In the genomic region with DNA sequence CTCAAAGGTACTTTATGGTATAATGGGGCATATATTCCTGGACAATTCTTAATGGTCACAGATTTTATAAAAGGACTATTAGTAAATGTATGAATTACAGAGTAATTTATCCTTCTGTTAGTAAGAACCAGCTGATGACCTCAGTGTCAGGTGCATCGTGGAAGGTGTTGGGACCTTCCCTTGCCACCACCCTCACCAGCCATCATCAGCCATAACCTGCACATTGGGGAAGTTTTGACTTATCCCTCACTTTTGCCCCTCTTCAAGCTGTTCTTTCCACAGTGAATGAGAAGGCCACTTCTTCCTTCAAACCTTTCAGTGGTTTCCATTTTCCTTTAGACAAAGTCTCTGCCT, we compare ENCODE assay signal across 12 cellular contexts. TPM values are rescaled to one million over a fixed set of nuclear protein-coding genes. Genes with fewer than 3 reads are reported as not detected.
A peak's percentile ranks its signal among the peaks of the same experiment; 100 is the strongest.
DNase-seq lines count a peak whose midpoint lies in the region; ATAC-seq and TF ChIP-seq lines count a peak whose summit lies in the region.
"Had no signal": no experiment of that assay in that cellular context is flagged by ENCODE, and none has a peak within 500 bp of the region (broad histone marks: within the 10 kb centered on the region; RNA-seq: fewer than 3 reads in every experiment).

No MANE protein-coding gene starts in this region.

- intact Hi-C loops in activated T-helper 2 cell treated with anti-CD3 and anti-CD28 coated beads, Interferon-gamma antibody, Interleukin-2, Interleukin-4, amounts not matched to agents 10 μg/mL and 5 μg/mL and 100 μg/mL, durations not matched to agents 14 hours and 24 hours and 36 hours (cut with micrococcal nuclease) = loop anchor here (1.0 to 5.0 kb wide), 7 partner anchors 26 to 251 kb away; no protein-coding TSS in a partner anchor

- TF ChIP-seq CTCF in osteocyte (IDR thresholded peaks at IDR 0.05) = no peak

- no peaks in the 10 kb centered on the region for H3K27me3 Mint-ChIP-seq in activated CD8-positive, alpha-beta memory T cell treated with anti-CD3 and anti-CD28 coated beads, Interleukin-2, amount 10 ng/mL, durations not matched to agents 7 days and 5 days
- no peaks in the 10 kb centered on the region for H3K27me3 Mint-ChIP-seq in activated T-helper 2 cell treated with anti-CD3 and anti-CD28 coated beads, Interferon-gamma antibody, Interleukin-2, Interleukin-4, amounts not matched to agents 10 μg/mL and 5 μg/mL and 100 μg/mL, durations not matched to agents 14 hours and 24 hours and 36 hours (ENCODE audit: low read depth)
- peaks cover 20% of the 10 kb centered on the region for H3K27me3 Mint-ChIP-seq in osteocyte (ENCODE audit: unreplicated experiment)

- no peak for ATAC-seq in activated CD8-positive, alpha-beta memory T cell treated with anti-CD3 and anti-CD28 coated beads, Interleukin-2, amount 10 ng/mL, durations not matched to agents 7 days and 5 days
- ATAC-seq in GM21825 (IDR thresholded peaks at IDR 0.05; ENCODE audit: unreplicated experiment) = peak; percentile 19
- ATAC-seq in stimulated activated effector memory CD8-positive, alpha-beta T cell treated with anti-CD3 and anti-CD28 coated beads, Interleukin-12 subunit alpha, Interleukin-12 subunit beta, amount 100 ng/mL, for 72 hours = peak; percentile 65

- DNase-seq in activated CD8-positive, alpha-beta memory T cell treated with anti-CD3 and anti-CD28 coated beads, Interleukin-2, amount 10 ng/mL, durations not matched to agents 7 days and 5 days = no peak
- DNase-seq in activated CD8-positive, alpha-beta memory T cell treated with anti-CD3 and anti-CD28 coated beads, Interleukin-2, amount 50 U/mL, for 4 hours = no peak
- no peak for DNase-seq in activated T-helper 2 cell treated with anti-CD3 and anti-CD28 coated beads, Interferon-gamma antibody, Interleukin-2, Interleukin-4, amounts not matched to agents 10 μg/mL and 5 μg/mL and 100 μg/mL, durations not matched to agents 14 hours and 24 hours and 36 hours (ENCODE audit: low spot score)
- no peak for DNase-seq in stimulated activated effector memory CD8-positive, alpha-beta T cell treated with anti-CD3 and anti-CD28 coated beads, Interleukin-12 subunit alpha, Interleukin-12 subunit beta, amount 100 ng/mL, for 72 hours (ENCODE audit: low spot score in 2 of 2)
- DNase-seq in NCI-H2171 (lab: John Stamatoyannopoulos, UW) (no peak), osteocyte (ENCODE audit: extremely low spot score, unreplicated experiment) (no peak), iPS-NIHi7 (ENCODE audit: extremely low spot score) (no peak)
- DNase-seq: activated gamma-delta T cell, foreskin fibroblast, NCI-H1105, NCI-H345 had no signal

- H3K27ac Mint-ChIP-seq in activated CD8-positive, alpha-beta memory T cell treated with anti-CD3 and anti-CD28 coated beads, Interleukin-2, amount 10 ng/mL, durations not matched to agents 7 days and 5 days = peak overlapping the region; percentile 82
- H3K27ac Mint-ChIP-seq in activated T-helper 2 cell treated with anti-CD3 and anti-CD28 coated beads, Interferon-gamma antibody, Interleukin-2, Interleukin-4, amounts not matched to agents 10 μg/mL and 5 μg/mL and 100 μg/mL, durations not matched to agents 14 hours and 24 hours and 36 hours = peak overlapping the region; percentile 94
- H3K27ac Mint-ChIP-seq in stimulated activated effector memory CD8-positive, alpha-beta T cell treated with anti-CD3 and anti-CD28 coated beads, Interleukin-12 subunit alpha, Interleukin-12 subunit beta, amount 100 ng/mL, for 72 hours = peak overlapping the region; percentile 94
- no peak overlapping the region for H3K27ac Mint-ChIP-seq in osteocyte (ENCODE audit: unreplicated experiment)

- CTCF ChIA-PET in activated CD8-positive, alpha-beta memory T cell treated with anti-CD3 and anti-CD28 coated beads, Interleukin-2, amount 10 ng/mL, durations not matched to agents 7 days and 5 days (lab: Charles Lee) = interaction anchor here (1.1 to 2.7 kb wide), 5 partner anchors 20 to 206 kb away, joined by 3 to 11 read pairs (median 4); no protein-coding TSS in a partner anchor

- peaks cover 81% of the 10 kb centered on the region for H3K36me3 Mint-ChIP-seq in activated CD8-positive, alpha-beta memory T cell treated with anti-CD3 and anti-CD28 coated beads, Interleukin-2, amount 10 ng/mL, durations not matched to agents 7 days and 5 days
- H3K36me3 Mint-ChIP-seq in activated T-helper 2 cell treated with anti-CD3 and anti-CD28 coated beads, Interferon-gamma antibody, Interleukin-2, Interleukin-4, amounts not matched to agents 10 μg/mL and 5 μg/mL and 100 μg/mL, durations not matched to agents 14 hours and 24 hours and 36 hours (ENCODE audit: low read depth) = peaks cover 90% of the 10 kb centered on the region
- H3K36me3 Mint-ChIP-seq in stimulated activated effector memory CD8-positive, alpha-beta T cell treated with anti-CD3 and anti-CD28 coated beads, Interleukin-12 subunit alpha, Interleukin-12 subunit beta, amount 100 ng/mL, for 72 hours = peaks cover 100% of the 10 kb centered on the region
- no peaks in the 10 kb centered on the region for H3K36me3 Mint-ChIP-seq in osteocyte (ENCODE audit: unreplicated experiment)

- no peak overlapping the region for H3K4me3 Mint-ChIP-seq in activated CD8-positive, alpha-beta memory T cell treated with anti-CD3 and anti-CD28 coated beads, Interleukin-2, amount 10 ng/mL, durations not matched to agents 7 days and 5 days
- peak overlapping the region; percentile 48 for H3K4me3 Mint-ChIP-seq in activated T-helper 2 cell treated with anti-CD3 and anti-CD28 coated beads, Interferon-gamma antibody, Interleukin-2, Interleukin-4, amounts not matched to agents 10 μg/mL and 5 μg/mL and 100 μg/mL, durations not matched to agents 14 hours and 24 hours and 36 hours (ENCODE audit: low read depth)
- H3K4me3 Mint-ChIP-seq in stimulated activated effector memory CD8-positive, alpha-beta T cell treated with anti-CD3 and anti-CD28 coated beads, Interleukin-12 subunit alpha, Interleukin-12 subunit beta, amount 100 ng/mL, for 72 hours = peak overlapping the region; percentile 66
- H3K4me3 Mint-ChIP-seq in osteocyte (ENCODE audit: unreplicated experiment) = no peak overlapping the region

- H3K4me1 Mint-ChIP-seq in activated CD8-positive, alpha-beta memory T cell treated with anti-CD3 and anti-CD28 coated beads, Interleukin-2, amount 10 ng/mL, durations not matched to agents 7 days and 5 days = peaks cover 72% of the 10 kb centered on the region
- peaks cover 57% of the 10 kb centered on the region for H3K4me1 Mint-ChIP-seq in activated T-helper 2 cell treated with anti-CD3 and anti-CD28 coated beads, Interferon-gamma antibody, Interleukin-2, Interleukin-4, amounts not matched to agents 10 μg/mL and 5 μg/mL and 100 μg/mL, durations not matched to agents 14 hours and 24 hours and 36 hours (ENCODE audit: low read depth)
- H3K4me1 Mint-ChIP-seq in stimulated activated effector memory CD8-positive, alpha-beta T cell treated with anti-CD3 and anti-CD28 coated beads, Interleukin-12 subunit alpha, Interleukin-12 subunit beta, amount 100 ng/mL, for 72 hours = peaks cover 68% of the 10 kb centered on the region
- H3K4me1 Mint-ChIP-seq in osteocyte (ENCODE audit: unreplicated experiment) = no peaks in the 10 kb centered on the region

- no peaks in the 10 kb centered on the region for H3K9me3 Mint-ChIP-seq in activated CD8-positive, alpha-beta memory T cell treated with anti-CD3 and anti-CD28 coated beads, Interleukin-2, amount 10 ng/mL, durations not matched to agents 7 days and 5 days (ENCODE audit: low read depth)
- no peaks in the 10 kb centered on the region for H3K9me3 Mint-ChIP-seq in activated T-helper 2 cell treated with anti-CD3 and anti-CD28 coated beads, Interferon-gamma antibody, Interleukin-2, Interleukin-4, amounts not matched to agents 10 μg/mL and 5 μg/mL and 100 μg/mL, durations not matched to agents 14 hours and 24 hours and 36 hours
- no peaks in the 10 kb centered on the region for H3K9me3 Mint-ChIP-seq in stimulated activated effector memory CD8-positive, alpha-beta T cell treated with anti-CD3 and anti-CD28 coated beads, Interleukin-12 subunit alpha, Interleukin-12 subunit beta, amount 100 ng/mL, for 72 hours
- no peaks in the 10 kb centered on the region for H3K9me3 Mint-ChIP-seq in osteocyte (ENCODE audit: unreplicated experiment)

RNA-seq across cellular contexts. Expression of gene FIGNL1, which starts 52.2 kb away (rescaled TPM):
- total RNA-seq in activated CD8-positive, alpha-beta memory T cell treated with anti-CD3 and anti-CD28 coated beads, Interleukin-2, amount 10 ng/mL, durations not matched to agents 7 days and 5 days = 10 to 100 TPM; 40.6 to 48.7 TPM
- 40.0 and 42.5 TPM in 2 replicates for total RNA-seq in activated T-helper 2 cell treated with anti-CD3 and anti-CD28 coated beads, Interferon-gamma antibody, Interleukin-2, Interleukin-4, amounts not matched to agents 10 μg/mL and 5 μg/mL and 100 μg/mL, durations not matched to agents 14 hours and 24 hours and 36 hours
- 7.6 TPM in 2 replicates for total RNA-seq in osteocyte

Comparison
In these comparisons a context has a peak if more than half of its experiments do, and no peak if none do; other contexts are left out.
1. H3K4me3 Mint-ChIP-seq: peak in activated T-helper 2 cell treated with anti-CD3 and anti-CD28 coated beads, Interferon-gamma antibody, Interleukin-2, Interleukin-4, amounts not matched to agents 10 μg/mL and 5 μg/mL and 100 μg/mL, durations not matched to agents 14 hours and 24 hours and 36 hours (single experiment) and stimulated activated effector memory CD8-positive, alpha-beta T cell treated with anti-CD3 and anti-CD28 coated beads, Interleukin-12 subunit alpha, Interleukin-12 subunit beta, amount 100 ng/mL, for 72 hours (single experiment); none in activated CD8-positive, alpha-beta memory T cell treated with anti-CD3 and anti-CD28 coated beads, Interleukin-2, amount 10 ng/mL, durations not matched to agents 7 days and 5 days (single experiment) and osteocyte (single experiment).